Comparison of ENCODE assay signal across 19 cellular contexts in genomic region chr6:116876107-116876506, GRCh38. TPM values are rescaled to one million over a fixed set of nuclear protein-coding genes. Genes with fewer than 3 reads are reported as not detected.
DNase-seq lines count a peak whose midpoint lies in the region; ATAC-seq and TF ChIP-seq lines count a peak whose summit lies in the region.
"Had no signal": no experiment of that assay in that cellular context is flagged by ENCODE, and none has a peak within 500 bp of the region (broad histone marks: within the 10 kb centered on the region; RNA-seq: fewer than 3 reads in every experiment).

No MANE protein-coding gene starts in this region.

- peak overlapping the region; percentile 18 for H3K4me3 Mint-ChIP-seq in stimulated activated naive CD8-positive, alpha-beta T cell treated with anti-CD3 and anti-CD28 coated beads, Interleukin-15, Interleukin-2, amounts not matched to agents 100 ng/mL and 50 ng/mL, for 24 hours
- peak overlapping the region; percentile 54 to 59 for H3K4me3 Mint-ChIP-seq in effector memory CD8-positive, alpha-beta T cell
- peak overlapping the region in 9 of 10 donors; percentile 4 to 82 (median 41) for H3K4me3 Mint-ChIP-seq in naive thymus-derived CD8-positive, alpha-beta T cell
- peak overlapping the region; percentile 78 for H3K4me3 Mint-ChIP-seq in type B pancreatic cell

- H3K23ac ChIP-seq in trophoblast cell (ENCODE audit: low read length) = no peak overlapping the region

- no peak overlapping the region for H3K18ac ChIP-seq in trophoblast cell (ENCODE audit: low read length)

- no peak overlapping the region for H3K4me2 ChIP-seq in trophoblast cell (ENCODE audit: low read length)

- DNase-seq in stimulated activated naive CD8-positive, alpha-beta T cell treated with anti-CD3 and anti-CD28 coated beads, Interleukin-15, Interleukin-2, amounts not matched to agents 100 U/mL and 50 U/mL, for 24 hours = no peak
- no peak for DNase-seq in effector memory CD8-positive, alpha-beta T cell
- DNase-seq in naive thymus-derived CD8-positive, alpha-beta T cell = no peak
- no peak for DNase-seq in type B pancreatic cell (ENCODE audit: extremely low spot score, unreplicated experiment)
- DNase-seq in trophoblast cell = no peak
- no peak for DNase-seq in lower lobe of right lung
- no peak for DNase-seq in colonic mucosa
- DNase-seq: activated naive CD4-positive, alpha-beta T cell treated with anti-CD3 and anti-CD28 coated beads, Interleukin-2, amount 50 U/mL, for 16 hours; central memory CD4-positive, alpha-beta T cell; GF-D8; kidney glomerular epithelial cell; NCI-H1930; stimulated activated CD4-positive, alpha-beta T cell treated with anti-CD3 and anti-CD28 coated beads, Interleukin-2, amount 100 ng/mL, for 24 hours; upper lobe of left lung had no signal

- H3K9me3 ChIP-seq in trophoblast cell (ENCODE audit: insufficient read depth, low read depth, low read length) = peaks cover 2% of the 10 kb centered on the region
- H3K9me3 ChIP-seq in lower lobe of right lung = no peaks in the 10 kb centered on the region
- no peaks in the 10 kb centered on the region for H3K9me3 ChIP-seq in colonic mucosa

- no peaks in the 10 kb centered on the region for H3K36me3 Mint-ChIP-seq in stimulated activated naive CD8-positive, alpha-beta T cell treated with anti-CD3 and anti-CD28 coated beads, Interleukin-15, Interleukin-2, amounts not matched to agents 100 ng/mL and 50 ng/mL, for 24 hours (ENCODE audit: low read depth)
- H3K36me3 Mint-ChIP-seq in effector memory CD8-positive, alpha-beta T cell (ENCODE audit: insufficient read depth) = no peaks in the 10 kb centered on the region
- peaks cover 0 to 9% (median 4%) of the 10 kb centered on the region in 3 donors for H3K36me3 Mint-ChIP-seq in naive thymus-derived CD8-positive, alpha-beta T cell
- H3K36me3 Mint-ChIP-seq in type B pancreatic cell = no peaks in the 10 kb centered on the region

- ATAC-seq in stimulated activated naive CD8-positive, alpha-beta T cell treated with anti-CD3 and anti-CD28 coated beads, Interleukin-15, Interleukin-2, amounts not matched to agents 100 U/mL and 50 U/mL, for 24 hours = no peak
- no peak for ATAC-seq in effector memory CD8-positive, alpha-beta T cell (replicated peaks)
- no peak for ATAC-seq in naive thymus-derived CD8-positive, alpha-beta T cell
- no peak for ATAC-seq in lower lobe of right lung
- ATAC-seq: gastroesophageal sphincter had no signal

- H2AK5ac ChIP-seq in trophoblast cell (ENCODE audit: low read length) = no peak overlapping the region

- POLR2A ChIA-PET in naive thymus-derived CD8-positive, alpha-beta T cell (lab: Charles Lee) = no interaction called here

- H3K79me1 ChIP-seq in trophoblast cell (ENCODE audit: low read length) = no peaks in the 10 kb centered on the region

- H3K9ac ChIP-seq in trophoblast cell (ENCODE audit: low read length) (no peak overlapping the region), colonic mucosa (ENCODE audit: low read depth in 2 of 2, low read length in 2 of 2) (no peak overlapping the region)

- H3K27me3 ChIP-seq in trophoblast cell (ENCODE audit: insufficient read depth, low read length) (peaks cover 21% of the 10 kb centered on the region), lower lobe of right lung (ENCODE audit: low read depth) (peaks cover 35% of the 10 kb centered on the region), colonic mucosa (peaks cover 22% of the 10 kb centered on the region)

- peaks cover 3 to 4% of the 10 kb centered on the region in 2 experiments for H3K4me1 ChIP-seq in trophoblast cell (ENCODE audit: control insufficient read depth in 1 of 2, insufficient read depth in 2 of 2, low read length in 2 of 2)
- peaks cover 5% of the 10 kb centered on the region for H3K4me1 ChIP-seq in lower lobe of right lung
- H3K4me1 ChIP-seq in colonic mucosa = no peaks in the 10 kb centered on the region

- no peak overlapping the region for H4K8ac ChIP-seq in trophoblast cell (ENCODE audit: low read depth, low read length)

- H3K27me3 Mint-ChIP-seq in stimulated activated naive CD8-positive, alpha-beta T cell treated with anti-CD3 and anti-CD28 coated beads, Interleukin-15, Interleukin-2, amounts not matched to agents 100 ng/mL and 50 ng/mL, for 24 hours = peaks cover 50% of the 10 kb centered on the region
- peaks cover 27 to 32% of the 10 kb centered on the region in 2 donors for H3K27me3 Mint-ChIP-seq in effector memory CD8-positive, alpha-beta T cell
- H3K27me3 Mint-ChIP-seq in naive thymus-derived CD8-positive, alpha-beta T cell = peaks cover 17 to 69% (median 35%) of the 10 kb centered on the region in 5 donors
- H3K27me3 Mint-ChIP-seq in type B pancreatic cell = peaks cover 62% of the 10 kb centered on the region

- H2BK12ac ChIP-seq in trophoblast cell (ENCODE audit: low read length) = no peak overlapping the region

- intact Hi-C loops in lower lobe of right lung (cut with DNase I) = no loop called here
- intact Hi-C loops in colonic mucosa (cut with DNase I) = no loop called here

- H3K79me2 ChIP-seq in trophoblast cell (ENCODE audit: control insufficient read depth, insufficient read depth, low read length, poor library complexity) = no peaks in the 10 kb centered on the region

- H3K4me1 Mint-ChIP-seq in stimulated activated naive CD8-positive, alpha-beta T cell treated with anti-CD3 and anti-CD28 coated beads, Interleukin-15, Interleukin-2, amounts not matched to agents 100 ng/mL and 50 ng/mL, for 24 hours (ENCODE audit: low read depth) = peaks cover 8% of the 10 kb centered on the region
- H3K4me1 Mint-ChIP-seq in effector memory CD8-positive, alpha-beta T cell (ENCODE audit: low read depth in 2 of 2) = peaks cover 6% of the 10 kb centered on the region in 2 donors
- peaks cover 3 to 20% (median 13%) of the 10 kb centered on the region in 4 donors for H3K4me1 Mint-ChIP-seq in naive thymus-derived CD8-positive, alpha-beta T cell
- H3K4me1 Mint-ChIP-seq in type B pancreatic cell (ENCODE audit: unreplicated experiment) = peaks cover 3% of the 10 kb centered on the region

- WGBS in trophoblast cell (ENCODE audit: extremely low coverage, insufficient coverage, insufficient read length) = no CpG with 5 or more reads among the region's 8 CpGs

- H2AFZ ChIP-seq in trophoblast cell (ENCODE audit: insufficient read depth, low read length, poor library complexity) = no peak overlapping the region

- TF ChIP-seq CTCF in type B pancreatic cell (conservative IDR thresholded peaks at IDR 0.05) (no peak), lower lobe of right lung (IDR thresholded peaks at IDR 0.05) (no peak), colonic mucosa (IDR thresholded peaks at IDR 0.05) (no peak)

- H3K36me3 ChIP-seq in trophoblast cell (ENCODE audit: control insufficient read depth in 1 of 2, insufficient read depth in 2 of 2, low read length in 2 of 2) = no peaks in the 10 kb centered on the region
- H3K36me3 ChIP-seq in lower lobe of right lung = no peaks in the 10 kb centered on the region
- no peaks in the 10 kb centered on the region for H3K36me3 ChIP-seq in colonic mucosa
- H3K36me3 ChIP-seq: gastroesophageal sphincter, upper lobe of left lung had no signal

- no peak overlapping the region for H3K4ac ChIP-seq in trophoblast cell (ENCODE audit: low read depth, low read length)

- H4K91ac ChIP-seq in trophoblast cell (ENCODE audit: low read depth, low read length) = no peak overlapping the region

- no peak overlapping the region for H2BK120ac ChIP-seq in trophoblast cell (ENCODE audit: insufficient read depth, low read length, poor library complexity)

- H3K27ac ChIP-seq in trophoblast cell (ENCODE audit: low read depth, low read length) (no peak overlapping the region), lower lobe of right lung (no peak overlapping the region), colonic mucosa (no peak overlapping the region)
- H3K27ac ChIP-seq: gastroesophageal sphincter, upper lobe of left lung had no signal

- H3K27ac Mint-ChIP-seq in stimulated activated naive CD8-positive, alpha-beta T cell treated with anti-CD3 and anti-CD28 coated beads, Interleukin-15, Interleukin-2, amounts not matched to agents 100 ng/mL and 50 ng/mL, for 24 hours = no peak overlapping the region
- no peak overlapping the region for H3K27ac Mint-ChIP-seq in effector memory CD8-positive, alpha-beta T cell
- H3K27ac Mint-ChIP-seq in naive thymus-derived CD8-positive, alpha-beta T cell = no peak overlapping the region
- H3K27ac Mint-ChIP-seq in type B pancreatic cell = peak overlapping the region; percentile 4

- H3K4me3 ChIP-seq in trophoblast cell (ENCODE audit: low read depth, low read length) = no peak overlapping the region
- H3K4me3 ChIP-seq in lower lobe of right lung = no peak overlapping the region
- no peak overlapping the region for H3K4me3 ChIP-seq in colonic mucosa

- H3K14ac ChIP-seq in trophoblast cell (ENCODE audit: low read length) = no peak overlapping the region

- H2BK5ac ChIP-seq in trophoblast cell (ENCODE audit: low read depth, low read length, poor library complexity) = no peak overlapping the region

- no peak overlapping the region for H4K12ac ChIP-seq in trophoblast cell (ENCODE audit: low read depth, low read length)

- H3K9me3 Mint-ChIP-seq in stimulated activated naive CD8-positive, alpha-beta T cell treated with anti-CD3 and anti-CD28 coated beads, Interleukin-15, Interleukin-2, amounts not matched to agents 100 ng/mL and 50 ng/mL, for 24 hours = peaks cover 7% of the 10 kb centered on the region
- peaks cover 0 to 5% of the 10 kb centered on the region in 2 donors for H3K9me3 Mint-ChIP-seq in effector memory CD8-positive, alpha-beta T cell
- peaks cover 0 to 15% (median 0%) of the 10 kb centered on the region in 9 donors for H3K9me3 Mint-ChIP-seq in naive thymus-derived CD8-positive, alpha-beta T cell
- no peaks in the 10 kb centered on the region for H3K9me3 Mint-ChIP-seq in type B pancreatic cell

RNA-seq across cellular contexts. Expression of gene RFX6, which starts 0.9 kb away (rescaled TPM):
- total RNA-seq in naive thymus-derived CD8-positive, alpha-beta T cell = not detected
- polyA plus RNA-seq in naive thymus-derived CD8-positive, alpha-beta T cell = not detected
- total RNA-seq in type B pancreatic cell (ENCODE audit: low replicate concordance) (18.3 and 23.9 TPM in 2 replicates), lower lobe of right lung (not detected), colonic mucosa (1 to 10 TPM in 1 of 2 donors, under 1 TPM in 1; 0.59 to 1.6 TPM)
- 0.03 and 0.07 TPM in 2 replicates for polyA plus RNA-seq in trophoblast cell (2013)
- total RNA-seq: endothelial cell of umbilical vein, gastroesophageal sphincter, mononuclear cell, NCI-H460 had no signal
- polyA plus RNA-seq: endothelial cell of umbilical vein had no signal

RNA-seq across cellular contexts. Expression of gene GPRC6A, which starts 47.2 kb away (rescaled TPM):
- not detected for total RNA-seq in naive thymus-derived CD8-positive, alpha-beta T cell
- not detected for polyA plus RNA-seq in naive thymus-derived CD8-positive, alpha-beta T cell
- total RNA-seq in type B pancreatic cell (ENCODE audit: low replicate concordance) (0.12 and 0.19 TPM in 2 replicates), lower lobe of right lung (not detected), colonic mucosa (under 1 TPM; 0.11 to 0.17 TPM)
- polyA plus RNA-seq in trophoblast cell (2013) = 0.01 and 0.03 TPM in 2 replicates
- total RNA-seq: endothelial cell of umbilical vein, gastroesophageal sphincter, mononuclear cell, NCI-H460, upper lobe of left lung had no signal
- polyA plus RNA-seq: endothelial cell of umbilical vein had no signal

Comparison
In these comparisons a context has a peak if more than half of its experiments do, and no peak if none do; other contexts are left out.
1. H3K4me3 Mint-ChIP-seq: peak in every context shown above with its lines; median percentile 78 in type B pancreatic cell; 56 in effector memory CD8-positive, alpha-beta T cell; 41 in naive thymus-derived CD8-positive, alpha-beta T cell; 18 in stimulated activated naive CD8-positive, alpha-beta T cell treated with anti-CD3 and anti-CD28 coated beads, Interleukin-15, Interleukin-2, amounts not matched to agents 100 ng/mL and 50 ng/mL, for 24 hours.